In genomic region chr10:27643296-27643695, GRCh38 we compare ENCODE assay signal across 22 cellular contexts.
"Had no signal": no experiment of that assay in that cellular context is flagged by ENCODE, and none has a peak within 500 bp of the region (broad histone marks: within the 10 kb centered on the region; RNA-seq: fewer than 3 reads in every experiment).

No MANE protein-coding gene starts in this region.

- H3K27me3 ChIP-seq: brain microvascular endothelial cell, cardiac muscle cell had no signal

- H3K36me3 ChIP-seq: brain microvascular endothelial cell, cardiac muscle cell, WERI-Rb-1 had no signal

- H3K4me3 Mint-ChIP-seq: activated CD4-positive, alpha-beta T cell treated with anti-CD3 and anti-CD28 coated beads for 36 hours; activated CD8-positive, alpha-beta memory T cell treated with anti-CD3 and anti-CD28 coated beads, Interleukin-2, amount 10 ng/mL, durations not matched to agents 7 days and 5 days; activated naive CD4-positive, alpha-beta T cell treated with anti-CD3 and anti-CD28 coated beads for 36 hours; activated naive CD8-positive, alpha-beta T cell; activated T-cell treated with anti-CD3 and anti-CD28 coated beads, Interleukin-2, amount 50 U/mL, for 24 hours; activated T-helper 1 cell treated with anti-CD3 and anti-CD28 coated beads, Interleukin-12 subunit alpha, Interleukin-12 subunit beta, Interleukin-2, Interleukin-4 antibody, amounts not matched to agents 30 ng/mL and 10 ng/mL and 1 ng/mL, durations not matched to agents 14 hours and 24 hours and 36 hours had no signal

- ATAC-seq: activated CD4-positive, alpha-beta T cell treated with anti-CD3 and anti-CD28 coated beads for 36 hours; activated CD8-positive, alpha-beta memory T cell treated with anti-CD3 and anti-CD28 coated beads, Interleukin-2, amount 10 ng/mL, durations not matched to agents 7 days and 5 days had no signal

- DNase-seq: activated CD4-positive, alpha-beta T cell treated with anti-CD3 and anti-CD28 coated beads for 36 hours; activated CD8-positive, alpha-beta memory T cell treated with anti-CD3 and anti-CD28 coated beads, Interleukin-2, amount 10 ng/mL, durations not matched to agents 7 days and 5 days; activated gamma-delta T cell; activated naive CD4-positive, alpha-beta T cell treated with anti-CD3 and anti-CD28 coated beads for 36 hours; activated T-cell treated with anti-CD3 and anti-CD28 coated beads, Interleukin-2, amount 50 U/mL, for 24 hours; brain microvascular endothelial cell; Kasumi-1; NCI-H1092; NCI-H1417; NCI-H1930; NCI-H2171; NCI-H2227 treated with DMSO at 0.1 percent for 48 hours; NCI-H446 treated with DMSO at 0.1 percent for 48 hours; NCI-H524 treated with DMSO at 0.1 percent for 48 hours; NCI-H748 treated with DMSO at 0.1 percent for 48 hours; SIG-M5; T-helper 1 cell; WERI-Rb-1 had no signal

- H3K4me1 Mint-ChIP-seq: activated CD8-positive, alpha-beta memory T cell treated with anti-CD3 and anti-CD28 coated beads, Interleukin-2, amount 10 ng/mL, durations not matched to agents 7 days and 5 days had no signal

- H3K36me3 Mint-ChIP-seq: activated CD8-positive, alpha-beta memory T cell treated with anti-CD3 and anti-CD28 coated beads, Interleukin-2, amount 10 ng/mL, durations not matched to agents 7 days and 5 days; activated naive CD8-positive, alpha-beta T cell had no signal

- H3K4me3 ChIP-seq: cardiac muscle cell, SK-N-MC had no signal

- H3K27ac ChIP-seq: brain microvascular endothelial cell, cardiac muscle cell, SK-N-MC, WERI-Rb-1 had no signal

- H3K9me3 Mint-ChIP-seq: activated T-helper 1 cell treated with anti-CD3 and anti-CD28 coated beads, Interleukin-12 subunit alpha, Interleukin-12 subunit beta, Interleukin-2, Interleukin-4 antibody, amounts not matched to agents 30 ng/mL and 10 ng/mL and 1 ng/mL, durations not matched to agents 14 hours and 24 hours and 36 hours had no signal

- H3K27ac Mint-ChIP-seq: activated CD4-positive, alpha-beta T cell treated with anti-CD3 and anti-CD28 coated beads for 36 hours; activated CD8-positive, alpha-beta memory T cell treated with anti-CD3 and anti-CD28 coated beads, Interleukin-2, amount 10 ng/mL, durations not matched to agents 7 days and 5 days; activated naive CD4-positive, alpha-beta T cell treated with anti-CD3 and anti-CD28 coated beads for 36 hours; activated naive CD8-positive, alpha-beta T cell; activated T-cell treated with anti-CD3 and anti-CD28 coated beads, Interleukin-2, amount 50 U/mL, for 24 hours; activated T-helper 1 cell treated with anti-CD3 and anti-CD28 coated beads, Interleukin-12 subunit alpha, Interleukin-12 subunit beta, Interleukin-2, Interleukin-4 antibody, amounts not matched to agents 30 ng/mL and 10 ng/mL and 1 ng/mL, durations not matched to agents 14 hours and 24 hours and 36 hours had no signal
